Comparison of ENCODE assay signal across 9 cellular contexts in the genomic region with DNA sequence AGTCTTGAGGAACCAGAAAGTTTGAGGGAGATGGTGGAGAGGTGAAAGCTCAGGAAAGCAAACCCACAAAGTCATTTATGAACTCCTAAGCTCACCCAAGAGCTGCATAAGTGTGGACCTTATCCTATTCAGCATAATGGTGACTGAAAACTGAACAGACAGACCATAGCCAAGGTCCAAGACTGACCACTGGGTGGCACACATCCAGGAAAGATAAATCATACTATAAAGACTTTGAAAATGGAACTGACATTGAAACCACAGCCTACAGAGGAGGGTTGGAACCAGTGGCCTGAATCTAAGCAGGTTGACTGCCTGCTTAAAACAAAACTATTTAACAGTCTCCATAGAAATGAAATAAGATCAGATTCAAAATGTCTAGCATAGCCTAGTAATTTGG.
DNase-seq lines count a peak whose midpoint lies in the region; ATAC-seq, FAIRE-seq and TF ChIP-seq lines count a peak whose summit lies in the region.
"Had no signal": no experiment of that assay in that cellular context is flagged by ENCODE, and none has a peak within 500 bp of the region (broad histone marks: within the 10 kb centered on the region; RNA-seq: fewer than 3 reads in every experiment).

No MANE protein-coding gene starts in this region.

- CTCF ChIA-PET in HEK293T (lab: Yijun Ruan, JAX) = no interaction called here

- no peak for TF ChIP-seq POLR2A in NB4 (IDR thresholded peaks at IDR 0.05; ENCODE audit: extremely low read depth, insufficient read length)

- POLR2A ChIA-PET in HEK293T (lab: Yijun Ruan, JAX) = no interaction called here

- H3K4me3 ChIP-seq in NB4 (ENCODE audit: low read depth, low read length) = no peak overlapping the region

- FAIRE-seq in RCC 7860 (lab: Jason Lieb, UNC) = no peak
- FAIRE-seq: islet of Langerhans had no signal

- peak; percentile 37 for TF ChIP-seq CTCF in NB4 (IDR thresholded peaks at IDR 0.05; ENCODE audit: low read depth, low read length)

- peak; percentile 85 for ATAC-seq in GM18508 (IDR thresholded peaks at IDR 0.05; ENCODE audit: insufficient read depth, unreplicated experiment)

- DNase-seq in HEK293T (ENCODE audit: extremely low spot score) = peak; percentile 10
- peak; percentile 34 for DNase-seq in NB4 (ENCODE audit: low read depth)
- peak; percentile 63 for DNase-seq in glomerular visceral epithelial cell (ENCODE audit: extremely low spot score)
- no peak for DNase-seq in activated CD4-positive, alpha-beta T cell treated with anti-CD3 and anti-CD28 coated beads, Interleukin-2, amount 50 U/mL, for 48 hours
- no peak for DNase-seq in NCI-H128 (lab: John Stamatoyannopoulos, UW; ENCODE audit: unreplicated experiment)
- DNase-seq in activated CD4-positive, alpha-beta T cell treated with anti-CD3 and anti-CD28 coated beads for 1 hour = no peak
- no peak for DNase-seq in RCC 7860 (ENCODE audit: low spot score)

TF ChIP-seq in HEK293T, 16 proteins besides CTCF, POLR2A, EP300 and RAD21:
- no peak for TF ChIP-seq HDGF (IDR thresholded peaks at IDR 0.05; ENCODE audit: borderline replicate concordance)
- TF ChIP-seq, protein P1, sequence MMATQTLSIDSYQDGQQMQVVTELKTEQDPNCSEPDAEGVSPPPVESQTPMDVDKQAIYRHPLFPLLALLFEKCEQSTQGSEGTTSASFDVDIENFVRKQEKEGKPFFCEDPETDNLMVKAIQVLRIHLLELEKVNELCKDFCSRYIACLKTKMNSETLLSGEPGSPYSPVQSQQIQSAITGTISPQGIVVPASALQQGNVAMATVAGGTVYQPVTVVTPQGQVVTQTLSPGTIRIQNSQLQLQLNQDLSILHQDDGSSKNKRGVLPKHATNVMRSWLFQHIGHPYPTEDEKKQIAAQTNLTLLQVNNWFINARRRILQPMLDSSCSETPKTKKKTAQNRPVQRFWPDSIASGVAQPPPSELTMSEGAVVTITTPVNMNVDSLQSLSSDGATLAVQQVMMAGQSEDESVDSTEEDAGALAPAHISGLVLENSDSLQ (IDR thresholded peaks at IDR 0.05) = peak; percentile 68

Comparison
In these comparisons a context has a peak if more than half of its experiments do, and no peak if none do; other contexts are left out.
1. DNase-seq: peak in HEK293T (single experiment), NB4 (single experiment) and glomerular visceral epithelial cell (single experiment); none in activated CD4-positive, alpha-beta T cell treated with anti-CD3 and anti-CD28 coated beads, Interleukin-2, amount 50 U/mL, for 48 hours (0 of 2), NCI-H128 (single experiment), activated CD4-positive, alpha-beta T cell treated with anti-CD3 and anti-CD28 coated beads for 1 hour (single experiment) and RCC 7860 (single experiment).